Comparison of ENCODE assay signal across 1 cellular context in the genomic region with DNA sequence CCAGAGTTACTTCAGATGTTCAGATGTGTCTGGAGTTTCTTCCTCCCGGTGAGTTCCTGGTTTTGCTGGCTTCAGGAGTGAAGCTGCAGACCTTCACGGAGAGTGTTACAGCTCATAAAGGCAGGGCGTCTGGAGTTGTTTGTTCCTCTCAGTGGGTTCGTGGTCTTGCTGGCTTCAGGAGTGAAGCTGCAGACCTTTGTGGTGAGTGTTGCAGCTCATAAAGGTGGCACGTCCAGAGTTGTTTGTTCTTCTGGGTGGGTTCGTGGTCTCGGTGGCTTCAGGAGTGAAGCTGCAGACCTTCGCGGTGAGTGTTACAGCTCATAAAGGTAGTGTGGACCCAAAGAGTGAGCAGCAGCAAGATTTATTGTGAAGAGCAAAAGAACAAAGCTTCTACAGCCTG.
TF ChIP-seq lines count a peak whose summit lies in the region.

No MANE protein-coding gene starts in this region.

TF ChIP-seq in HepG2, 621 proteins besides CTCF, POLR2A, EP300 and RAD21:
- TF ChIP-seq RBM22 (optimal IDR thresholded peaks at IDR 0.05; ENCODE audit: low read length): peak; percentile 27
